10 cellular contexts compared by ENCODE assay signal in the genomic region with DNA sequence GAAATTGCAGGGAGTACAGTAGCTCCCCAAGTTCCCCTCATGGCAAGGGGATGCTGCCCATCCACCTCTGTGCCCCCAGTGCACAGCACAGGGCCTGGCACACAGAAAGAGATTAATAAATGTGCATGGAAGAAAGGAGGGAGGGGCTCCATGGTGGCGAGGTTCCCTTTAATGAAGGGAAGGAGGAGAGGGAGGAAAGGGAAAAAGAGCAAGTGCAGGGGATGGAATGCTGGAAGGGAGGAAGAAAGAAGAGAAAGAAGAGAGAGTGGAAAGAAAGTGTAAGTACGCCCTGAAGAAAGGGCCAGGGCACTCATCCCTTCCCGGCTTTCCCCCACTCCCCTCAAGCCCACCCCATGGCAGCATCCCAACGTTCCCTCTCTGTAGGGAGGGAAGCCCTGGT. TPM values are rescaled to one million over a fixed set of nuclear protein-coding genes. Genes with fewer than 3 reads are reported as not detected.
A peak's percentile ranks its signal among the peaks of the same experiment; 100 is the strongest.
DNase-seq lines count a peak whose midpoint lies in the region; ATAC-seq and FAIRE-seq lines count a peak whose summit lies in the region.
"Had no signal": no experiment of that assay in that cellular context is flagged by ENCODE, and none has a peak within 500 bp of the region (broad histone marks: within the 10 kb centered on the region; RNA-seq: fewer than 3 reads in every experiment).

No MANE protein-coding gene starts in this region.

- H3K36me3 Mint-ChIP-seq in activated CD4-positive, alpha-beta memory T cell treated with anti-CD3 and anti-CD28 coated beads, Interleukin-2, amount 10 ng/mL, durations not matched to agents 7 days and 5 days (ENCODE audit: low read depth): no peaks in the 10 kb centered on the region
- H3K36me3 Mint-ChIP-seq in stimulated activated memory B cell treated with anti-CD40 and anti-IgM and Interleukin-4, amounts not matched to agents 10 μg/mL and 1 μg/mL and 100 μg/mL, for 72 hours: no peaks in the 10 kb centered on the region

- no peak for ATAC-seq in stimulated activated memory B cell treated with anti-CD40 and anti-IgM and Interleukin-4, amounts not matched to agents 10 μg/mL and 1 μg/mL and 100 μg/mL, for 72 hours

- H3K27ac ChIP-seq in iPS-20b (ENCODE audit: low read length): no peak overlapping the region

- no peak overlapping the region for H3K27ac Mint-ChIP-seq in activated CD4-positive, alpha-beta memory T cell treated with anti-CD3 and anti-CD28 coated beads, Interleukin-2, amount 10 ng/mL, durations not matched to agents 7 days and 5 days
- peak overlapping the region; percentile 20 for H3K27ac Mint-ChIP-seq in stimulated activated memory B cell treated with anti-CD40 and anti-IgM and Interleukin-4, amounts not matched to agents 10 μg/mL and 1 μg/mL and 100 μg/mL, for 72 hours

- peaks cover 61% of the 10 kb centered on the region for H3K27me3 ChIP-seq in iPS-20b (ENCODE audit: insufficient read depth, low read length)
- H3K27me3 ChIP-seq: upper lobe of left lung had no signal

- peaks cover 42% of the 10 kb centered on the region for H3K27me3 Mint-ChIP-seq in activated CD4-positive, alpha-beta memory T cell treated with anti-CD3 and anti-CD28 coated beads, Interleukin-2, amount 10 ng/mL, durations not matched to agents 7 days and 5 days
- H3K27me3 Mint-ChIP-seq in stimulated activated memory B cell treated with anti-CD40 and anti-IgM and Interleukin-4, amounts not matched to agents 10 μg/mL and 1 μg/mL and 100 μg/mL, for 72 hours: peaks cover 34% of the 10 kb centered on the region

- peaks cover 9% of the 10 kb centered on the region; the same call in 1 of the 2 replicates for H3K4me1 ChIP-seq in iPS-20b (ENCODE audit: insufficient read depth, low read length)

- peak overlapping the region; percentile 80 for H3K4me3 ChIP-seq in iPS-20b (ENCODE audit: low read length)

- POLR2A ChIA-PET in activated CD4-positive, alpha-beta memory T cell treated with anti-CD3 and anti-CD28 coated beads, Interleukin-2, amount 10 ng/mL, durations not matched to agents 7 days and 5 days (lab: Charles Lee): interaction anchor here (1.6 to 2.3 kb wide), 5 partner anchors 9 to 100 kb away, joined by 3 to 15 read pairs (median 7); partner anchors contain the start of genes NKTR and SEC22C

- H3K9me3 ChIP-seq in iPS-20b (ENCODE audit: insufficient read depth, low read depth, low read length): no peaks in the 10 kb centered on the region
- H3K9me3 ChIP-seq: upper lobe of left lung had no signal

- CTCF ChIA-PET in activated CD4-positive, alpha-beta memory T cell treated with anti-CD3 and anti-CD28 coated beads, Interleukin-2, amount 10 ng/mL, durations not matched to agents 7 days and 5 days (lab: Charles Lee): interaction anchor here (0.7 to 2.8 kb wide), 14 partner anchors 10 to 381 kb away, joined by 3 to 75 read pairs (median 5); no protein-coding TSS in a partner anchor

- H3K4me3 Mint-ChIP-seq in activated CD4-positive, alpha-beta memory T cell treated with anti-CD3 and anti-CD28 coated beads, Interleukin-2, amount 10 ng/mL, durations not matched to agents 7 days and 5 days: peak overlapping the region; percentile 5
- peak overlapping the region; percentile 65 for H3K4me3 Mint-ChIP-seq in stimulated activated memory B cell treated with anti-CD40 and anti-IgM and Interleukin-4, amounts not matched to agents 10 μg/mL and 1 μg/mL and 100 μg/mL, for 72 hours

- no peak overlapping the region for H3K9ac ChIP-seq in iPS-20b (ENCODE audit: low read depth, low read length)

- H3K9me3 Mint-ChIP-seq in activated CD4-positive, alpha-beta memory T cell treated with anti-CD3 and anti-CD28 coated beads, Interleukin-2, amount 10 ng/mL, durations not matched to agents 7 days and 5 days: no peaks in the 10 kb centered on the region
- H3K9me3 Mint-ChIP-seq in stimulated activated memory B cell treated with anti-CD40 and anti-IgM and Interleukin-4, amounts not matched to agents 10 μg/mL and 1 μg/mL and 100 μg/mL, for 72 hours: no peaks in the 10 kb centered on the region

- no peak for FAIRE-seq in GM19239 (lab: Jason Lieb, UNC)

- no peaks in the 10 kb centered on the region for H3K36me3 ChIP-seq in iPS-20b (ENCODE audit: insufficient read depth, low read depth, low read length)

- peaks cover 45% of the 10 kb centered on the region for H3K4me1 Mint-ChIP-seq in activated CD4-positive, alpha-beta memory T cell treated with anti-CD3 and anti-CD28 coated beads, Interleukin-2, amount 10 ng/mL, durations not matched to agents 7 days and 5 days
- H3K4me1 Mint-ChIP-seq in stimulated activated memory B cell treated with anti-CD40 and anti-IgM and Interleukin-4, amounts not matched to agents 10 μg/mL and 1 μg/mL and 100 μg/mL, for 72 hours: peaks cover 23% of the 10 kb centered on the region

- peak; percentile 43 for DNase-seq in activated effector memory CD4-positive, alpha-beta T cell treated with anti-CD3 and anti-CD28 coated beads, Interleukin-2, amount 50 U/mL, for 16 hours
- DNase-seq in activated effector memory CD4-positive, alpha-beta T cell treated with Interleukin-2 at 50 U/mL for 16 hours: no peak
- peak; percentile 12 for DNase-seq in activated CD4-positive, alpha-beta memory T cell treated with anti-CD3 and anti-CD28 coated beads, Interleukin-2, amount 10 ng/mL, durations not matched to agents 7 days and 5 days
- DNase-seq in NCI-H2196 (lab: John Stamatoyannopoulos, UW; ENCODE audit: unreplicated experiment) (no peak), NOMO-1 treated with dmso at 0.1 percent for 144 hours (lab: John Stamatoyannopoulos, UW; ENCODE audit: unreplicated experiment) (no peak), GM19239 (ENCODE audit: insufficient read length, low spot score) (no peak)
- DNase-seq: NCI-H446 had no signal

RNA-seq across cellular contexts. Expression of gene VIPR1, which starts 1.5 kb away (rescaled TPM):
- total RNA-seq in activated CD4-positive, alpha-beta memory T cell treated with anti-CD3 and anti-CD28 coated beads, Interleukin-2, amount 10 ng/mL, durations not matched to agents 7 days and 5 days: 1 to 10 TPM; 7.5 to 9.6 TPM

Comparison
In these comparisons a context has a peak if more than half of its experiments do, and no peak if none do; other contexts are left out.
1. DNase-seq: peak in activated effector memory CD4-positive, alpha-beta T cell treated with anti-CD3 and anti-CD28 coated beads, Interleukin-2, amount 50 U/mL, for 16 hours (single experiment) and activated CD4-positive, alpha-beta memory T cell treated with anti-CD3 and anti-CD28 coated beads, Interleukin-2, amount 10 ng/mL, durations not matched to agents 7 days and 5 days (single experiment); none in activated effector memory CD4-positive, alpha-beta T cell treated with Interleukin-2 at 50 U/mL for 16 hours (single experiment), NCI-H2196 (single experiment), NOMO-1 treated with dmso at 0.1 percent for 144 hours (single experiment) and GM19239 (single experiment).